Comparison of ENCODE assay signal across 10 cellular contexts in the genomic region with DNA sequence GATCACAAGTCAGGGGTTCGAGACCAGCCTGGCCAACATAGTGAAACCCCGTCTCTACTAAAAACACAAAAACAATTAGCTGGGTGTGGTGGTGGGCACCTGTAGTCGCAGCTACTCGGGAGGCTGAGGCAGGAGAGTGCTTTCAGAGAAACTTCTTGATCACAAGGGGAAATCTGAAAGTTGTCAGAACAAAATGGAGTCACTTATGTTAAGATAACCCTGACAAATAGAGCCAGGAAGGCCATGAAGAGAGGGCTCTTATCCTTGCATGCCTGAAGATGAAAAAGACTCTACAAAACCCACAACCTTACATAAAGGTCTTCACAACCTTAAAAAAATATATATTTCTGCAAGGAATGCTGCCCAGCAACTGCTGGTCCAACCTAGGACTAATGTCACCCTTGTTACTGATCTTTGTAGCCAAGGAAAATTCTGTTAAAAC. TPM values are rescaled to one million over a fixed set of nuclear protein-coding genes. Genes with fewer than 3 reads are reported as not detected.
DNase-seq lines count a peak whose midpoint lies in the region; ATAC-seq and TF ChIP-seq lines count a peak whose summit lies in the region.
"Had no signal": no experiment of that assay in that cellular context is flagged by ENCODE, and none has a peak within 500 bp of the region (broad histone marks: within the 10 kb centered on the region; RNA-seq: fewer than 3 reads in every experiment).

No MANE protein-coding gene starts in this region.

- no peak overlapping the region for H2BK5ac ChIP-seq in mesendoderm (ENCODE audit: low read length)

- H3K4ac ChIP-seq in mesendoderm (ENCODE audit: low read depth, low read length), result no peak overlapping the region

- no peak overlapping the region for H3K9ac ChIP-seq in mesendoderm (ENCODE audit: low read length)

- peak overlapping the region; percentile 100 for H3K4me3 Mint-ChIP-seq in type B pancreatic cell

- H3K56ac ChIP-seq in mesendoderm (ENCODE audit: low read length), result no peak overlapping the region

- H4K8ac ChIP-seq in mesendoderm (ENCODE audit: low read depth, low read length), result peak overlapping the region; percentile 56

- H3K4me3 ChIP-seq in cardiac muscle cell (peak overlapping the region; percentile 48), ascending aorta (peak overlapping the region; percentile 71 to 79), mesendoderm (ENCODE audit: low read length) (no peak overlapping the region)

- DNase-seq in cardiac muscle cell (ENCODE audit: low read depth in 1 of 2, low spot score in 1 of 2), result no peak
- DNase-seq in left ventricle myocardium superior, result no peak
- DNase-seq in ascending aorta (ENCODE audit: low spot score in 2 of 2), result no peak
- no peak for DNase-seq in mesendoderm
- no peak for DNase-seq in type B pancreatic cell (ENCODE audit: extremely low spot score, unreplicated experiment)
- DNase-seq in NAMALWA (ENCODE audit: low spot score), result no peak
- no peak for DNase-seq in LoVo (ENCODE audit: low spot score)
- DNase-seq: NCI-H748 treated with DMSO at 0.1 percent for 48 hours; stimulated activated CD4-positive, alpha-beta T cell treated with anti-CD3 and anti-CD28 coated beads, Interleukin-12 subunit alpha, Interleukin-12 subunit beta, amount 100 ng/mL, for 4 hours had no signal

- H3K27ac ChIP-seq in cardiac muscle cell (no peak overlapping the region), ascending aorta (no peak overlapping the region), mesendoderm (ENCODE audit: low read depth, low read length) (no peak overlapping the region)

- H3K4me1 ChIP-seq in cardiac muscle cell (ENCODE audit: low read depth), result no peaks in the 10 kb centered on the region
- H3K4me1 ChIP-seq in ascending aorta, result peaks cover 0 to 15% of the 10 kb centered on the region in 2 donors
- H3K4me1 ChIP-seq in mesendoderm (ENCODE audit: control insufficient read depth, low read depth, low read length), result no peaks in the 10 kb centered on the region

- H3K27me3 ChIP-seq in cardiac muscle cell (no peaks in the 10 kb centered on the region), ascending aorta (no peaks in the 10 kb centered on the region), mesendoderm (ENCODE audit: insufficient read depth, low read length, poor library complexity) (no peaks in the 10 kb centered on the region)

- H3K27me3 Mint-ChIP-seq in type B pancreatic cell, result no peaks in the 10 kb centered on the region

- TF ChIP-seq CTCF in cardiac muscle cell (IDR thresholded peaks at IDR 0.05; ENCODE audit: low read depth, low read length), result no peak
- TF ChIP-seq CTCF in ascending aorta (IDR thresholded peaks at IDR 0.05), result no peak
- TF ChIP-seq CTCF in type B pancreatic cell (conservative IDR thresholded peaks at IDR 0.05), result no peak

- H3K36me3 Mint-ChIP-seq in type B pancreatic cell, result peaks cover 11% of the 10 kb centered on the region

- H2AK5ac ChIP-seq in mesendoderm (ENCODE audit: low read length), result no peak overlapping the region

- WGBS in mesendoderm (ENCODE audit: extremely low coverage, insufficient coverage, low lambda C conversion rate), result no CpG with 5 or more reads among the region's 4 CpGs

- no peaks in the 10 kb centered on the region for H3K36me3 ChIP-seq in cardiac muscle cell
- H3K36me3 ChIP-seq in ascending aorta, result no peaks in the 10 kb centered on the region
- H3K36me3 ChIP-seq in mesendoderm (ENCODE audit: control insufficient read depth, insufficient read depth, low read length), result no peaks in the 10 kb centered on the region

- peaks cover 24% of the 10 kb centered on the region for H3K4me1 Mint-ChIP-seq in type B pancreatic cell (ENCODE audit: unreplicated experiment)

- no peaks in the 10 kb centered on the region for H3K79me2 ChIP-seq in mesendoderm (ENCODE audit: control insufficient read depth, insufficient read depth, low read length)

- H2BK120ac ChIP-seq in mesendoderm (ENCODE audit: low read depth, low read length), result no peak overlapping the region

- H3K18ac ChIP-seq in mesendoderm (ENCODE audit: low read length), result no peak overlapping the region

- no peaks in the 10 kb centered on the region for H3K79me1 ChIP-seq in mesendoderm (ENCODE audit: low read length)

- ATAC-seq in left ventricle myocardium superior (no peak), HG03039 (IDR thresholded peaks at IDR 0.05; ENCODE audit: unreplicated experiment) (no peak)

- no peaks in the 10 kb centered on the region for H3K9me3 Mint-ChIP-seq in type B pancreatic cell

- no peaks in the 10 kb centered on the region for H3K9me3 ChIP-seq in cardiac muscle cell (ENCODE audit: low read depth)
- H3K9me3 ChIP-seq in ascending aorta, result no peaks in the 10 kb centered on the region

- H4K5ac ChIP-seq in mesendoderm (ENCODE audit: low read length), result no peak overlapping the region

- no peak overlapping the region for H3K4me2 ChIP-seq in mesendoderm (ENCODE audit: low read length)

- H3K23ac ChIP-seq in mesendoderm (ENCODE audit: low read length), result no peak overlapping the region

- intact Hi-C loops in left ventricle myocardium superior (cut with micrococcal nuclease), result no loop called here
- intact Hi-C loops in ascending aorta (cut with DNase I), result no loop called here

- no peak overlapping the region for H2BK15ac ChIP-seq in mesendoderm (replicated peaks; ENCODE audit: low read depth)

- H3K27ac Mint-ChIP-seq in type B pancreatic cell, result peak overlapping the region; percentile 78

RNA-seq across cellular contexts. Expression of gene CARD8, which starts 1.2 kb away (rescaled TPM):
- total RNA-seq in cardiac muscle cell (27.3 and 57.6 TPM in 2 replicates), left ventricle myocardium superior (31.2 TPM), ascending aorta (41.0 TPM), type B pancreatic cell (ENCODE audit: low replicate concordance) (21.9 and 50.4 TPM in 2 replicates)
- polyA plus RNA-seq in cardiac muscle cell, result 19.1 and 30.4 TPM in 2 replicates
- polyA plus RNA-seq in mesendoderm (2013, experiment 1 of 2), result 15.9 TPM
- polyA plus RNA-seq in mesendoderm (2013, experiment 2 of 2), result 14.8 TPM

RNA-seq across cellular contexts. Expression of gene ZNF114, which starts 15.3 kb away (rescaled TPM):
- total RNA-seq in cardiac muscle cell, result 4.0 and 5.9 TPM in 2 replicates
- polyA plus RNA-seq in cardiac muscle cell, result 4.9 and 6.2 TPM in 2 replicates
- total RNA-seq in left ventricle myocardium superior, result 0.10 TPM
- total RNA-seq in ascending aorta, result not detected
- 8.1 TPM for polyA plus RNA-seq in mesendoderm (2013, experiment 1 of 2)
- 8.1 TPM for polyA plus RNA-seq in mesendoderm (2013, experiment 2 of 2)
- 1.5 and 7.4 TPM in 2 replicates for total RNA-seq in type B pancreatic cell (ENCODE audit: low replicate concordance)
